ENCODE assay signal across 11 cellular contexts in the genomic region with DNA sequence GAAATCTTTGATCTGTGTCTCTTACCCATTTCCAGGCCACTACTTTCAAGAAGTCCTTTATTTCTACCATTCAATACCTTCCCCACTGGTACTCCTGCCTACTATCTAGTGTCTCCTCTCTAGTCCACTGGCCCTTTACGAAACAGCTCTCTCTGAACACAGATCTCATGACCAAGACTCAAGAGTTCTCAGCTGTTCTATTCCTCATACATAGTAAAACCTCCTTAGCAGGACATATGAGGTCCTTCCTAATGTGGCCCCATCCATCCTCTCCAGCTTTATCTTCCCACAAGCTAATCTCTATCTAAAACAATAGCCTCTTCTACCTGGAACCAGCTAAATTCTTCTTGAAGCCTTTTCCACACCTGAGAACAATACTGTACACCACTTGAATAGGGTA. TPM values are rescaled to one million over a fixed set of nuclear protein-coding genes. Genes with fewer than 3 reads are reported as not detected.
A peak's percentile ranks its signal among the peaks of the same experiment; 100 is the strongest.
DNase-seq lines count a peak whose midpoint lies in the region; ATAC-seq and TF ChIP-seq lines count a peak whose summit lies in the region.
"Had no signal": no experiment of that assay in that cellular context is flagged by ENCODE, and none has a peak within 500 bp of the region (broad histone marks: within the 10 kb centered on the region; RNA-seq: fewer than 3 reads in every experiment).

No MANE protein-coding gene starts in this region.

- ATAC-seq in GM23338, result no peak

- DNase-seq in BE2C, result no peak
- DNase-seq in GM23338 (ENCODE audit: low spot score), result no peak
- no peak for DNase-seq in SK-N-SH
- no peak for DNase-seq in NCI-H345 treated with DMSO at 0.1 percent for 48 hours (lab: John Stamatoyannopoulos, UW; ENCODE audit: unreplicated experiment)
- DNase-seq in activated CD4-positive, CD25-positive, alpha-beta regulatory T cell treated with anti-CD3 and anti-CD28 coated beads, Interleukin-2, amount 50 U/mL, for 72 hours, result no peak
- DNase-seq in ureter (ENCODE audit: low spot score), result no peak
- DNase-seq in SIG-M5 treated with dmso at 0.1 percent for 504 hours (lab: John Stamatoyannopoulos, UW; ENCODE audit: unreplicated experiment), result no peak
- DNase-seq: MV-4-11; stimulated activated CD8-positive, alpha-beta memory T cell treated with anti-CD3 and anti-CD28 coated beads, Interleukin-4, amount 100 ng/mL, for 48 hours had no signal

- H3K9me3 Mint-ChIP-seq in GM23338, result peaks cover 7% of the 10 kb centered on the region

- H3K4me2 ChIP-seq in GM23338 (peak overlapping the region; percentile 99), SK-N-SH (peak overlapping the region; percentile 62; the same call in 1 of the 2 replicates)

- H3K9me3 ChIP-seq in BE2C, result no peaks in the 10 kb centered on the region
- H3K9me3 ChIP-seq in SK-N-SH, result no peaks in the 10 kb centered on the region
- H3K9me3 ChIP-seq in iPS-15b (ENCODE audit: control insufficient read depth, insufficient read depth, low read length), result no peaks in the 10 kb centered on the region

- H3K36me3 Mint-ChIP-seq in GM23338 (ENCODE audit: low read depth), result peaks cover 47% of the 10 kb centered on the region

- H3K27me3 Mint-ChIP-seq in GM23338 (ENCODE audit: insufficient read depth, low read depth, poor library complexity), result peaks cover 3% of the 10 kb centered on the region
- H3K27me3 Mint-ChIP-seq: memory B cell had no signal

- no peaks in the 10 kb centered on the region for H3K4me1 ChIP-seq in BE2C
- H3K4me1 ChIP-seq in GM23338 (ENCODE audit: insufficient read depth), result peaks cover 22% of the 10 kb centered on the region
- H3K4me1 ChIP-seq in SK-N-SH (ENCODE audit: control insufficient read depth in 1 of 2, insufficient read depth in 2 of 2, low read depth in 1 of 2, low read length in 1 of 2), result peaks cover 11 to 22% of the 10 kb centered on the region in 2 experiments; a peak in 3 of 4 replicates
- peaks cover 19% of the 10 kb centered on the region for H3K4me1 ChIP-seq in iPS-15b (ENCODE audit: control insufficient read depth, insufficient read depth, low read length)

- H3K9ac ChIP-seq in SK-N-SH, result no peak overlapping the region
- no peak overlapping the region for H3K9ac ChIP-seq in iPS-15b (ENCODE audit: low read depth, low read length)

- H2AFZ ChIP-seq in GM23338 (no peak overlapping the region), SK-N-SH (ENCODE audit: low read depth) (no peak overlapping the region)

- no peaks in the 10 kb centered on the region for H3F3A ChIP-seq in GM23338 (replicated peaks; ENCODE audit: low read depth)
- no peaks in the 10 kb centered on the region for H3F3A ChIP-seq in SK-N-SH (replicated peaks; ENCODE audit: insufficient read depth)

- WGBS in SK-N-SH (ENCODE audit: low lambda C conversion rate), result 100% methylated on average over 1 of the region's 1 CpG

- no peak overlapping the region for H3K27ac ChIP-seq in GM23338 (ENCODE audit: low read depth)
- H3K27ac ChIP-seq in SK-N-SH (ENCODE audit: low read depth in 2 of 2, low read length in 1 of 2), result no peak overlapping the region

- peaks cover 34% of the 10 kb centered on the region for H3K4me1 Mint-ChIP-seq in GM23338

- H3K36me3 ChIP-seq in BE2C (peaks cover 22% of the 10 kb centered on the region), GM23338 (ENCODE audit: insufficient read depth) (peaks cover 13% of the 10 kb centered on the region; the same call in 1 of the 2 replicates), SK-N-SH (replicated peaks in 1 of 2; ENCODE audit: control insufficient read depth in 1 of 2, insufficient read depth in 2 of 2, low read length in 1 of 2) (peaks cover 28 to 37% of the 10 kb centered on the region in 2 experiments), iPS-15b (ENCODE audit: control insufficient read depth, insufficient read depth, low read length) (no peaks in the 10 kb centered on the region)

- CTCF ChIA-PET in SK-N-SH (lab: Yijun Ruan, JAX), result interaction anchor here (1.9 to 3.0 kb wide), 2 partner anchors 26 to 251 kb away, joined by 5 to 17 read pairs; no protein-coding TSS in a partner anchor

- TF ChIP-seq RAD21 in SK-N-SH (IDR thresholded peaks at IDR 0.05; ENCODE audit: low read length), result no peak

- peak overlapping the region; percentile 67 for H3K4me3 Mint-ChIP-seq in GM23338

- peaks cover 94% of the 10 kb centered on the region for H3K79me2 ChIP-seq in GM23338 (replicated peaks; ENCODE audit: insufficient read depth)
- peaks cover 79% of the 10 kb centered on the region for H3K79me2 ChIP-seq in SK-N-SH (ENCODE audit: insufficient read depth)

- H4K20me1 ChIP-seq in GM23338 (replicated peaks; ENCODE audit: insufficient read depth) (peaks cover 49% of the 10 kb centered on the region), SK-N-SH (ENCODE audit: insufficient read depth) (peaks cover 44% of the 10 kb centered on the region)

- TF ChIP-seq CTCF in BE2C (IDR thresholded peaks at IDR 0.05; ENCODE audit: low read depth, low read length), result no peak
- no peak for TF ChIP-seq CTCF in GM23338 (conservative IDR thresholded peaks at IDR 0.05; ENCODE audit: low read depth in 2 of 2)
- no peak for TF ChIP-seq CTCF in SK-N-SH (IDR thresholded peaks at IDR 0.05)

- H3K9me2 ChIP-seq in GM23338 (ENCODE audit: insufficient read depth) (no peaks in the 10 kb centered on the region), SK-N-SH (no peaks in the 10 kb centered on the region)

- POLR2A ChIA-PET in SK-N-SH (lab: Yijun Ruan, JAX), result no interaction called here

- H3K27ac Mint-ChIP-seq in GM23338, result no peak overlapping the region
- H3K27ac Mint-ChIP-seq: memory B cell had no signal

- peak overlapping the region; percentile 32; the same call in 1 of the 2 replicates for H3K4me3 ChIP-seq in BE2C (ENCODE audit: low read depth, low read length)
- peak overlapping the region; percentile 91 for H3K4me3 ChIP-seq in GM23338
- H3K4me3 ChIP-seq in SK-N-SH (ENCODE audit: low read depth in 2 of 2, low read length in 1 of 2), result no peak overlapping the region
- H3K4me3 ChIP-seq in iPS-15b (ENCODE audit: low read depth, low read length), result peak overlapping the region; percentile 30

- H3K27me3 ChIP-seq in BE2C (no peaks in the 10 kb centered on the region), GM23338 (ENCODE audit: insufficient read depth) (no peaks in the 10 kb centered on the region), SK-N-SH (ENCODE audit: insufficient read depth) (no peaks in the 10 kb centered on the region), iPS-15b (ENCODE audit: control insufficient read depth, insufficient read depth, low read length) (no peaks in the 10 kb centered on the region)

- no peak for TF ChIP-seq EP300 in SK-N-SH (IDR thresholded peaks at IDR 0.05; ENCODE audit: borderline replicate concordance in 1 of 2, low read depth in 1 of 2, low read length in 1 of 2)

TF ChIP-seq in GM23338, 12 proteins besides CTCF, POLR2A, EP300 and RAD21 (continues in another document):
- TF ChIP-seq JUNB (IDR thresholded peaks at IDR 0.05; ENCODE audit: unreplicated experiment), result no peak

TF ChIP-seq in SK-N-SH, 30 proteins besides CTCF, POLR2A, EP300 and RAD21 (continues in another document):
- TF ChIP-seq, protein P1, sequence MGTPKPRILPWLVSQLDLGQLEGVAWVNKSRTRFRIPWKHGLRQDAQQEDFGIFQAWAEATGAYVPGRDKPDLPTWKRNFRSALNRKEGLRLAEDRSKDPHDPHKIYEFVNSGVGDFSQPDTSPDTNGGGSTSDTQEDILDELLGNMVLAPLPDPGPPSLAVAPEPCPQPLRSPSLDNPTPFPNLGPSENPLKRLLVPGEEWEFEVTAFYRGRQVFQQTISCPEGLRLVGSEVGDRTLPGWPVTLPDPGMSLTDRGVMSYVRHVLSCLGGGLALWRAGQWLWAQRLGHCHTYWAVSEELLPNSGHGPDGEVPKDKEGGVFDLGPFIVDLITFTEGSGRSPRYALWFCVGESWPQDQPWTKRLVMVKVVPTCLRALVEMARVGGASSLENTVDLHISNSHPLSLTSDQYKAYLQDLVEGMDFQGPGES (IDR thresholded peaks at IDR 0.05; ENCODE audit: low read depth, low read length), result no peak
- TF ChIP-seq TAF1 (IDR thresholded peaks at IDR 0.05; ENCODE audit: borderline replicate concordance, low read depth, low read length) (no peak), RXRA (IDR thresholded peaks at IDR 0.05; ENCODE audit: borderline replicate concordance, low read depth) (no peak), SMC3 (IDR thresholded peaks at IDR 0.05; ENCODE audit: low read depth, low read length) (no peak), MEF2A (IDR thresholded peaks at IDR 0.05; ENCODE audit: borderline replicate concordance, low read depth) (no peak), FOSL2 (IDR thresholded peaks at IDR 0.05; ENCODE audit: borderline replicate concordance, low read depth) (no peak), POLR2AphosphoS5 (IDR thresholded peaks at IDR 0.05; ENCODE audit: low read depth, low read length) (no peak), FOXM1 (IDR thresholded peaks at IDR 0.05; ENCODE audit: low read depth) (no peak), ELF1 (IDR thresholded peaks at IDR 0.05) (no peak), GATA2 (CRISPR knock-in tag; IDR thresholded peaks at IDR 0.05) (no peak)
- TF ChIP-seq, protein P2, sequence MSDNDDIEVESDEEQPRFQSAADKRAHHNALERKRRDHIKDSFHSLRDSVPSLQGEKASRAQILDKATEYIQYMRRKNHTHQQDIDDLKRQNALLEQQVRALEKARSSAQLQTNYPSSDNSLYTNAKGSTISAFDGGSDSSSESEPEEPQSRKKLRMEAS (IDR thresholded peaks at IDR 0.05; ENCODE audit: low read depth), result no peak

RNA-seq across cellular contexts. Expression of a gene that starts 2.6 kb away (rescaled TPM):
- polyA plus RNA-seq in BE2C (2012; ENCODE audit: insufficient read depth, insufficient read length, low read depth), result 22.8 TPM
- 98.7 and 102 TPM in 2 replicates for total RNA-seq in GM23338 (2014; rRNA removed; shearing (Covaris generic))
- polyA plus RNA-seq in GM23338 (2016; fragmentation: Nextera tagmentation; extraction: Ambion mirVana) (28.5 and 35.0 TPM in 2 replicates), SK-N-SH (2012; rRNA removed) (12.7 and 16.7 TPM in 2 replicates)
- 15.5 and 15.9 TPM in 2 replicates for polyA plus RNA-seq in SK-N-SH (2012; cell fraction: cytosol; rRNA removed)
- polyA plus RNA-seq in SK-N-SH (2012; cell fraction: nucleus; rRNA removed), result 16.8 and 26.0 TPM in 2 replicates
- 17.8 TPM for total RNA-seq in ureter

Comparison
In these comparisons a context has a peak if more than half of its experiments do, and no peak if none do; other contexts are left out.
1. H3K4me3 ChIP-seq: peak in BE2C (single experiment), GM23338 (single experiment) and iPS-15b (single experiment); none in SK-N-SH (0 of 2).